Comparison of ENCODE assay signal across 1 cellular context in genomic region chr16:2980227-2981176, GRCh38.
TF ChIP-seq lines count a peak whose summit lies in the region.

TSS of gene PKMYT1 (minus strand) at chr16:2980446. CDS start at chr16:2979657, 789 bp downstream.

TF ChIP-seq in K562, 482 proteins besides CTCF, POLR2A, EP300 and RAD21 (continued from another document and continues in another):
- TF ChIP-seq GTF2E2 (tag; IDR thresholded peaks at IDR 0.05): peak; percentile 85; the same call in 1 of the 2 replicates
- TF ChIP-seq ZNF79 (CRISPR knock-in tag; IDR thresholded peaks at IDR 0.05; ENCODE audit: low read depth): no peak
- TF ChIP-seq MAZ (CRISPR knock-in tag; conservative IDR thresholded peaks at IDR 0.05 in 1 of 2, IDR thresholded peaks at IDR 0.05 in 1 of 2): peak in 1 of 2 experiments; percentile 68; a peak in 1 of 4 replicates
- peak; percentile 81; the same call in 1 of the 2 replicates for TF ChIP-seq MTA3 (IDR thresholded peaks at IDR 0.05; ENCODE audit: borderline replicate concordance)
- no peak for TF ChIP-seq GTF2A2 (tag; IDR thresholded peaks at IDR 0.05)
- no peak for TF ChIP-seq JUN (IDR thresholded peaks at IDR 0.05; ENCODE audit: borderline replicate concordance, low read depth, low read length)
- peak; percentile 28; the same call in 1 of the 2 replicates for TF ChIP-seq JUN (CRISPR knock-in tag; IDR thresholded peaks at IDR 0.05; ENCODE audit: borderline replicate concordance)
- TF ChIP-seq RNF2 (IDR thresholded peaks at IDR 0.05): no peak
- no peak; a peak in 1 of 4 replicates for TF ChIP-seq SIN3A (IDR thresholded peaks at IDR 0.05; ENCODE audit: borderline replicate concordance in 2 of 2, control insufficient read depth in 1 of 2, low read depth in 2 of 2, low read length in 2 of 2)
- peak; percentile 63 for TF ChIP-seq ZBTB7A (IDR thresholded peaks at IDR 0.05; ENCODE audit: borderline replicate concordance, control insufficient read depth, low read depth, low read length)
- 0 out of 2 replicates have a peak, but pooled peaks have one; percentile 43 for TF ChIP-seq MEF2A (IDR thresholded peaks at IDR 0.05; ENCODE audit: control insufficient read depth, low read depth, low read length)
- peak; percentile 70; the same call in 1 of the 2 replicates for TF ChIP-seq HDGF (IDR thresholded peaks at IDR 0.05)
- peak; percentile 59 for TF ChIP-seq HMGN3 (IDR thresholded peaks at IDR 0.05; ENCODE audit: borderline replicate concordance, extremely low read depth, insufficient read length, low read depth, low read length)
- 0 out of 2 replicates have a peak, but pooled peaks have one; percentile 56 for TF ChIP-seq HNRNPL (IDR thresholded peaks at IDR 0.05; ENCODE audit: low read depth, low read length)
- TF ChIP-seq SP1 (CRISPR knock-in tag; IDR thresholded peaks at IDR 0.05): peak; percentile 43
- TF ChIP-seq BCOR (IDR thresholded peaks at IDR 0.05): no peak
- no peak for TF ChIP-seq SMC3 (conservative IDR thresholded peaks at IDR 0.05; ENCODE audit: insufficient read depth, low read depth, low read length)
- no peak for TF ChIP-seq FOXJ3 (CRISPR knock-in tag; IDR thresholded peaks at IDR 0.05)
- TF ChIP-seq CHD4 (IDR thresholded peaks at IDR 0.05; ENCODE audit: insufficient read depth, insufficient replicate concordance, low read depth, low read length, poor library complexity, severe bottlenecking): peak; percentile 78
- TF ChIP-seq RBM15 (IDR thresholded peaks at IDR 0.05; ENCODE audit: insufficient read depth, low read length): no peak
- no peak for TF ChIP-seq CEBPB (tag; IDR thresholded peaks at IDR 0.05)
- TF ChIP-seq PRMT5 (CRISPR knock-in tag; IDR thresholded peaks at IDR 0.05): 0 out of 2 replicates have a peak, but pooled peaks have one; percentile 13
- TF ChIP-seq MTF1 (CRISPR knock-in tag; IDR thresholded peaks at IDR 0.05; ENCODE audit: borderline replicate concordance): no peak
- peak; percentile 68; the same call in 1 of the 2 replicates for TF ChIP-seq ZNF740 (CRISPR knock-in tag; IDR thresholded peaks at IDR 0.05)
- TF ChIP-seq ZNF740 (tag; IDR thresholded peaks at IDR 0.05): peak in 1 of 2 experiments; percentile 35; a peak in 1 of 4 replicates
- no peak for TF ChIP-seq SNAPC5 (CRISPR knock-in tag; IDR thresholded peaks at IDR 0.05)
- TF ChIP-seq ZBTB40 (IDR thresholded peaks at IDR 0.05): no peak; the same call in 1 of the 2 replicates
- TF ChIP-seq ZBTB40 (CRISPR knock-in tag; IDR thresholded peaks at IDR 0.05): no peak
- peak; percentile 37 for TF ChIP-seq ETS2 (tag; IDR thresholded peaks at IDR 0.05; ENCODE audit: borderline replicate concordance, poor library complexity, severe bottlenecking)
- 0 out of 2 replicates have a peak, but pooled peaks have one; percentile 20 for TF ChIP-seq ZNF609 (CRISPR knock-in tag; IDR thresholded peaks at IDR 0.05; ENCODE audit: borderline replicate concordance)
- TF ChIP-seq HES1 (IDR thresholded peaks at IDR 0.05; ENCODE audit: low read depth): no peak
- TF ChIP-seq SOX6 (IDR thresholded peaks at IDR 0.05): 0 out of 2 replicates have a peak, but pooled peaks have one; percentile 13
- peak; percentile 65 for TF ChIP-seq CTBP1 (IDR thresholded peaks at IDR 0.05; ENCODE audit: borderline replicate concordance)
- TF ChIP-seq ZNF717 (CRISPR knock-in tag; IDR thresholded peaks at IDR 0.05): no peak
- no peak for TF ChIP-seq ZBTB43 (CRISPR knock-in tag; IDR thresholded peaks at IDR 0.05)
- TF ChIP-seq YY1 (IDR thresholded peaks at IDR 0.05; ENCODE audit: borderline replicate concordance in 1 of 3, control insufficient read depth in 1 of 3, extremely low read depth in 1 of 3, insufficient read depth in 3 of 3, insufficient read length in 1 of 3, insufficient replicate concordance in 2 of 3, low read depth in 1 of 3, low read length in 2 of 3): peak in 1 of 3 experiments; percentile 43
- TF ChIP-seq ARID4B (CRISPR knock-in tag; IDR thresholded peaks at IDR 0.05): peak; percentile 85
- TF ChIP-seq FOXP1 (CRISPR knock-in tag; IDR thresholded peaks at IDR 0.05): peak; percentile 91
- peak; percentile 89 for TF ChIP-seq MEIS2 (IDR thresholded peaks at IDR 0.05; ENCODE audit: partially characterized antibody)
